Comparison of ENCODE assay signal across 11 cellular contexts in the genomic region with DNA sequence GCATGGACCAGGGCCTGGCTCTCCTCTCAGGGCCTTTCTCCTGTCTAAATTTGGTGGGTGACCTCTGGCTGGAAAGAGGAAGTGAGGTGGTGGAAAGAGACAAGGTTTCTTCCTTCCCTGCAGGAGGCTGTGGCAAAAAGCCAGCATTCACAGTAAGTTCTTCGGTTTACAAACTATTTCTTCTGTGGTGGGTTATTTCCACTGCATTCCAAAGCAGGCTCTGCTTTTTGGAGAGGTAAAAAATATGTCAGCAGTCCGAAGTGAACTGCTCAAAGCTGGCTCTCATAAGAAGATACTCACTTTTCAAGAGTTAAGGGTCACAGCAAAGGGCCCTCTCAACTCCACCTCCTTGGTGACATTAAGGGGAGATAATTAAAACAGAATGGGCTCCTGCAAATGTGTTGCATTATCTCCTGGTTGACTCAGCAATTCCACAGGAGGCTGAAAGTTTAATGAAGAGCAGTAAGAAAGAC. TPM values are rescaled to one million over a fixed set of nuclear protein-coding genes. Genes with fewer than 3 reads are reported as not detected.
DNase-seq lines count a peak whose midpoint lies in the region; ATAC-seq, FAIRE-seq and TF ChIP-seq lines count a peak whose summit lies in the region.
"Had no signal": no experiment of that assay in that cellular context is flagged by ENCODE, and none has a peak within 500 bp of the region (broad histone marks: within the 10 kb centered on the region; RNA-seq: fewer than 3 reads in every experiment).

No MANE protein-coding gene starts in this region.

- no peak for TF ChIP-seq POLR2A in adrenal gland (IDR thresholded peaks at IDR 0.05)

- H3K36me3 ChIP-seq in adrenal gland (replicated peaks in 1 of 2) (no peaks in the 10 kb centered on the region), liver (ENCODE audit: control insufficient read depth in 4 of 4, insufficient read depth in 3 of 4, low read depth in 1 of 4, low read length in 3 of 4) (no peaks in the 10 kb centered on the region)
- H3K36me3 ChIP-seq: thoracic aorta had no signal

- DNase-seq in AG09319 (ENCODE audit: extremely low read depth, low read depth) (peak; percentile 73), HK-2 (ENCODE audit: unreplicated experiment) (peak; percentile 6), adrenal gland (peak; percentile 14 to 58 (median 22)), D721Med (ENCODE audit: insufficient read length, low spot score) (no peak)
- DNase-seq in stimulated activated CD8-positive, alpha-beta memory T cell treated with anti-CD3 and anti-CD28 coated beads, Interleukin-4, amount 100 ng/mL, for 48 hours, result no peak
- DNase-seq: Calu3, NCI-H446 had no signal

- no peaks in the 10 kb centered on the region for H3K27me3 Mint-ChIP-seq in activated T-helper 17 cell treated with anti-CD3 and anti-CD28 coated beads, Interleukin-2, amount 50 U/mL, for 72 hours

- H3K36me3 Mint-ChIP-seq in activated T-helper 17 cell treated with anti-CD3 and anti-CD28 coated beads, Interleukin-2, amount 50 U/mL, for 72 hours (ENCODE audit: low read depth), result no peaks in the 10 kb centered on the region

- no peaks in the 10 kb centered on the region for H3K9me3 ChIP-seq in adrenal gland (replicated peaks in 1 of 3)
- no peaks in the 10 kb centered on the region for H3K9me3 ChIP-seq in liver (ENCODE audit: control insufficient read depth in 4 of 4, low read length in 3 of 4)
- H3K9me3 ChIP-seq: thoracic aorta had no signal

- H3K27ac ChIP-seq in adrenal gland (no peak overlapping the region), liver (ENCODE audit: low read depth in 1 of 2, low read length in 2 of 2) (no peak overlapping the region)
- H3K27ac ChIP-seq: thoracic aorta had no signal

- ATAC-seq in activated T-helper 17 cell treated with anti-CD3 and anti-CD28 coated beads, Interleukin-2, amount 50 U/mL, for 72 hours (replicated peaks), result no peak
- ATAC-seq in GM21367 (IDR thresholded peaks at IDR 0.05; ENCODE audit: unreplicated experiment), result no peak

- FAIRE-seq in D721Med (lab: Jason Lieb, UNC), result no peak

- no peaks in the 10 kb centered on the region for H3K4me1 ChIP-seq in adrenal gland (replicated peaks in 1 of 2)
- peaks cover 0 to 2% (median 0%) of the 10 kb centered on the region in 4 donors for H3K4me1 ChIP-seq in liver (ENCODE audit: control insufficient read depth in 4 of 4, insufficient read depth in 4 of 4, low read length in 3 of 4)

- TF ChIP-seq RAD21 in liver (IDR thresholded peaks at IDR 0.05), result no peak

- H3K4me3 ChIP-seq in adrenal gland (no peak overlapping the region), liver (ENCODE audit: low read depth in 1 of 3, low read length in 3 of 3) (no peak overlapping the region)
- H3K4me3 ChIP-seq: thoracic aorta had no signal

- intact Hi-C loops in adrenal gland (cut with DNase I), result no loop called here

- H3K4me3 Mint-ChIP-seq in activated T-helper 17 cell treated with anti-CD3 and anti-CD28 coated beads, Interleukin-2, amount 50 U/mL, for 72 hours, result no peak overlapping the region

- peaks cover 6% of the 10 kb centered on the region for H3K4me1 Mint-ChIP-seq in activated T-helper 17 cell treated with anti-CD3 and anti-CD28 coated beads, Interleukin-2, amount 50 U/mL, for 72 hours

- TF ChIP-seq CTCF in AG09319 (IDR thresholded peaks at IDR 0.05; ENCODE audit: low read depth, low read length), result no peak
- TF ChIP-seq CTCF in adrenal gland (IDR thresholded peaks at IDR 0.05), result no peak
- no peak for TF ChIP-seq CTCF in liver (IDR thresholded peaks at IDR 0.05; ENCODE audit: low read depth, low read length, missing input control)
- no peak for TF ChIP-seq CTCF in D721Med (IDR thresholded peaks at IDR 0.05; ENCODE audit: insufficient read depth, missing control alignments)

- H3K9ac ChIP-seq in liver (ENCODE audit: low read depth in 1 of 2, low read length in 2 of 2), result no peak overlapping the region

- no peaks in the 10 kb centered on the region for H3K27me3 ChIP-seq in adrenal gland
- H3K27me3 ChIP-seq in liver (ENCODE audit: control insufficient read depth in 4 of 4, insufficient read depth in 4 of 4, low read length in 3 of 4), result no peaks in the 10 kb centered on the region

- 49 to 61% (median 53%) methylated on average over 2 of the region's 2 CpGs for WGBS in adrenal gland, 4 donors
- WGBS in liver, result 68% methylated on average over 2 of the region's 2 CpGs

- peaks cover 5% of the 10 kb centered on the region for H3K9me3 Mint-ChIP-seq in activated T-helper 17 cell treated with anti-CD3 and anti-CD28 coated beads, Interleukin-2, amount 50 U/mL, for 72 hours

- H3K27ac Mint-ChIP-seq in activated T-helper 17 cell treated with anti-CD3 and anti-CD28 coated beads, Interleukin-2, amount 50 U/mL, for 72 hours, result no peak overlapping the region

TF ChIP-seq in liver, 16 proteins besides CTCF, POLR2A, EP300 and RAD21:
- TF ChIP-seq NR2F2 (IDR thresholded peaks at IDR 0.05) (peak; percentile 66), YY1 (IDR thresholded peaks at IDR 0.05) (no peak)

RNA-seq across cellular contexts. Expression of a gene that starts 48.9 kb away (rescaled TPM):
- 10 to 100 TPM in 6 of 8 donors, 1 to 10 TPM in 2; 5.4 to 18.5 (median 11.8) TPM for total RNA-seq in adrenal gland
- polyA plus RNA-seq in adrenal gland, result 10 to 100 TPM in 1 of 3 donors, 1 to 10 TPM in 2; 3.3 to 15.3 (median 4.9) TPM
- 10 to 100 TPM in 1 of 2 donors, 1 to 10 TPM in 1; 10.0 to 28.2 TPM for total RNA-seq in liver
- 1 to 10 TPM; 5.0 to 5.2 TPM for polyA plus RNA-seq in liver
- 10 to 100 TPM; 47.5 to 54.3 TPM for total RNA-seq in activated T-helper 17 cell treated with anti-CD3 and anti-CD28 coated beads, Interleukin-2, amount 50 U/mL, for 72 hours

RNA-seq across cellular contexts. Expression of a gene that starts 50.2 kb away (rescaled TPM):
- total RNA-seq in adrenal gland (1 to 10 TPM; 3.6 to 7.2 (median 5.7) TPM), liver (10 to 100 TPM in 1 of 2 donors, 1 to 10 TPM in 1; 8.6 to 17.1 TPM)
- polyA plus RNA-seq in adrenal gland (1 to 10 TPM in 1 of 3 donors, under 1 TPM in 2; 0.74 to 3.6 (median 0.97) TPM), liver (1 to 10 TPM; 1.7 to 2.7 TPM)
- total RNA-seq in activated T-helper 17 cell treated with anti-CD3 and anti-CD28 coated beads, Interleukin-2, amount 50 U/mL, for 72 hours, result 10 to 100 TPM; 15.1 to 16.7 TPM

Comparison
In these comparisons a context has a peak if more than half of its experiments do, and no peak if none do; other contexts are left out.
1. DNase-seq: peak in AG09319 (single experiment), HK-2 (single experiment) and adrenal gland (7 of 7); none in D721Med (single experiment) and stimulated activated CD8-positive, alpha-beta memory T cell treated with anti-CD3 and anti-CD28 coated beads, Interleukin-4, amount 100 ng/mL, for 48 hours (single experiment).